ENCODE assay signal across 9 cellular contexts in the genomic region with DNA sequence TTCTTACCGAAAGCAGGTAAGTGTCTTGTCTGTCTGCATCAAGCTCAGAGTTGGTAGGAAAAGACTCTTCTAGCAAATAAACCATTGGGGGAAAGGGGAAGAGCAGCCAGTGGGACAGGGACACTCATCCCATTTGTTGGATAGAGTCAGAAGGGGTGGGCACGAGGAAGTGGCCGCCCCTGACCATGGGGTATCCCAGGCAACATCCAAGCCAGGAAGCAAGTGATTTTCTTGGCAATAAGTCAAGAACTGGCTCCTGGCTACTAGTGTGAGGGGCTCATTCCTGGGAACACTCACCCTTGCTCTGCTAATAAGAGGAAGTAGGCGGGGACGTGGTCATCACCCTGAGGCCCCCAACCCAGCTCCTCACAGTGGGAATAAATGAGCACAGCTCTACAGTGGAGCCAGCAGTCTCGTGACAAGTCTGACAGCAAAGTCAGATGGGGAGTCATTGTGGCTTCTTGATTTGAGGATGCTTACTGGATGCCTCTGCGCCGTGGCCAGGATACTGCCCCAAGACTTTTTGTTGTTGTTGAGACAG. TPM values are rescaled to one million over a fixed set of nuclear protein-coding genes. Genes with fewer than 3 reads are reported as not detected.
DNase-seq lines count a peak whose midpoint lies in the region; TF ChIP-seq lines count a peak whose summit lies in the region.
"Had no signal": no experiment of that assay in that cellular context is flagged by ENCODE, and none has a peak within 500 bp of the region (broad histone marks: within the 10 kb centered on the region; RNA-seq: fewer than 3 reads in every experiment).

No MANE protein-coding gene starts in this region.

- no peak overlapping the region for H2AK5ac ChIP-seq in mesendoderm (ENCODE audit: low read length)

- no peak for TF ChIP-seq CTCF in transverse colon (IDR thresholded peaks at IDR 0.05)

- H3K4me1 ChIP-seq in mesendoderm (ENCODE audit: control insufficient read depth, low read depth, low read length), result peaks cover 12% of the 10 kb centered on the region
- peaks cover 3 to 20% (median 17%) of the 10 kb centered on the region in 4 donors for H3K4me1 ChIP-seq in transverse colon

- DNase-seq in DMS79 treated with DMSO at 0.1 percent for 48 hours (lab: John Stamatoyannopoulos, UW) (peak; percentile 8), DMS79 (lab: John Stamatoyannopoulos, UW) (no peak), dermis microvascular lymphatic vessel endothelial cell (ENCODE audit: low read depth in 2 of 2) (peak; percentile 26 to 59), mesendoderm (peak; percentile 63), transverse colon (no peak)
- no peak for DNase-seq in activated CD4-positive, alpha-beta T cell treated with anti-CD3 and anti-CD28 coated beads for 48 hours
- no peak for DNase-seq in activated T-cell treated with anti-CD3 and anti-CD28 coated beads, Interleukin-2, amount 50 U/mL, for 1 hour
- DNase-seq in activated T-cell treated with anti-CD3 and anti-CD28 coated beads, Interleukin-2, amount 50 U/mL, for 24 hours, result no peak
- DNase-seq: NK-92 treated with Interleukin-12 subunit alpha and Interleukin-12 subunit beta, amount 100 ng/mL, for 24 hours had no signal

- H3K4me3 ChIP-seq in mesendoderm (ENCODE audit: low read length) (no peak overlapping the region), transverse colon (no peak overlapping the region)

- no peak for TF ChIP-seq EP300 in transverse colon (IDR thresholded peaks at IDR 0.05; ENCODE audit: low read depth)

- H3K9ac ChIP-seq in mesendoderm (ENCODE audit: low read length), result peak overlapping the region; percentile 22

- no peaks in the 10 kb centered on the region for H3K4me1 Mint-ChIP-seq in activated T-cell treated with anti-CD3 and anti-CD28 coated beads, Interleukin-2, amount 50 U/mL, for 24 hours (ENCODE audit: low read depth)

- peak overlapping the region; percentile 68 for H3K56ac ChIP-seq in mesendoderm (ENCODE audit: low read length)

- H3K9me3 ChIP-seq in transverse colon, result no peaks in the 10 kb centered on the region

- no peaks in the 10 kb centered on the region for H3K36me3 Mint-ChIP-seq in activated T-cell treated with anti-CD3 and anti-CD28 coated beads, Interleukin-2, amount 50 U/mL, for 24 hours (ENCODE audit: low read depth)

- no peak overlapping the region for H3K4me2 ChIP-seq in mesendoderm (ENCODE audit: low read length)

- H3K4ac ChIP-seq in mesendoderm (ENCODE audit: low read depth, low read length), result no peak overlapping the region

- H4K5ac ChIP-seq in mesendoderm (ENCODE audit: low read length), result no peak overlapping the region

- WGBS in mesendoderm (ENCODE audit: extremely low coverage, insufficient coverage, low lambda C conversion rate), result no CpG with 5 or more reads among the region's 8 CpGs
- 40% methylated on average over 1 to 8 of the region's 8 CpGs for WGBS in transverse colon (ENCODE audit: low coverage in 1 of 2), 2 donors

- intact Hi-C loops in transverse colon (cut with DNase I; ENCODE audit: low total_unique reads), result no loop called here

- no peaks in the 10 kb centered on the region for H3K79me1 ChIP-seq in mesendoderm (ENCODE audit: low read length)

- H3K27me3 ChIP-seq in mesendoderm (ENCODE audit: insufficient read depth, low read length, poor library complexity) (no peaks in the 10 kb centered on the region), transverse colon (no peaks in the 10 kb centered on the region)

- no peak overlapping the region for H2BK15ac ChIP-seq in mesendoderm (replicated peaks; ENCODE audit: low read depth)

- no peak overlapping the region for H4K8ac ChIP-seq in mesendoderm (ENCODE audit: low read depth, low read length)

- H3K27ac Mint-ChIP-seq in activated T-cell treated with anti-CD3 and anti-CD28 coated beads, Interleukin-2, amount 50 U/mL, for 24 hours, result no peak overlapping the region

- H3K18ac ChIP-seq in mesendoderm (ENCODE audit: low read length), result no peak overlapping the region

- no peak overlapping the region for H2BK5ac ChIP-seq in mesendoderm (ENCODE audit: low read length)

- in situ Hi-C loops in transverse colon (cut with MboI; ENCODE audit: low pct_ligation_motif_present in 1 of 4, low pct_unique_long_range_greater_than_20kb in 1 of 4, low sequenced_read_pairs in 3 of 4), result no loop called here

- no peaks in the 10 kb centered on the region for H3K9me3 Mint-ChIP-seq in activated T-cell treated with anti-CD3 and anti-CD28 coated beads, Interleukin-2, amount 50 U/mL, for 24 hours

- no peaks in the 10 kb centered on the region for H3K79me2 ChIP-seq in mesendoderm (ENCODE audit: control insufficient read depth, insufficient read depth, low read length)

- no peak overlapping the region for H2BK120ac ChIP-seq in mesendoderm (ENCODE audit: low read depth, low read length)

- H3K23ac ChIP-seq in mesendoderm (ENCODE audit: low read length), result no peak overlapping the region

- no peak for TF ChIP-seq POLR2A in transverse colon (IDR thresholded peaks at IDR 0.05)

- H3K4me3 Mint-ChIP-seq in activated T-cell treated with anti-CD3 and anti-CD28 coated beads, Interleukin-2, amount 50 U/mL, for 24 hours, result no peak overlapping the region

- H3K27ac ChIP-seq in mesendoderm (ENCODE audit: low read depth, low read length) (no peak overlapping the region), transverse colon (peak overlapping the region; percentile 73 to 93 (median 82))

- H3K36me3 ChIP-seq in mesendoderm (ENCODE audit: control insufficient read depth, insufficient read depth, low read length), result no peaks in the 10 kb centered on the region
- no peaks in the 10 kb centered on the region for H3K36me3 ChIP-seq in transverse colon

- peaks cover 15% of the 10 kb centered on the region for H3K27me3 Mint-ChIP-seq in activated T-cell treated with anti-CD3 and anti-CD28 coated beads, Interleukin-2, amount 50 U/mL, for 24 hours

RNA-seq across cellular contexts. Expression of gene SLC25A18, which starts 6.7 kb away (rescaled TPM):
- total RNA-seq in dermis microvascular lymphatic vessel endothelial cell, result not detected in 2 replicates
- polyA plus RNA-seq in mesendoderm (2013, experiment 1 of 2), result 0.65 TPM
- 0.63 TPM for polyA plus RNA-seq in mesendoderm (2013, experiment 2 of 2)
- 10 to 100 TPM in 1 of 4 donors, 1 to 10 TPM in 2, under 1 TPM in 1; 0.75 to 40.4 (median 1.5) TPM for total RNA-seq in transverse colon

RNA-seq across cellular contexts. Expression of gene ATP6V1E1, which starts 58.5 kb away (rescaled TPM):
- 112 and 140 TPM in 2 replicates for total RNA-seq in dermis microvascular lymphatic vessel endothelial cell
- polyA plus RNA-seq in mesendoderm (2013, experiment 1 of 2), result 99.2 TPM
- 97.1 TPM for polyA plus RNA-seq in mesendoderm (2013, experiment 2 of 2)
- 100 to 1,000 TPM; 103 to 142 (median 107) TPM for total RNA-seq in transverse colon

Comparison
In these comparisons a context has a peak if more than half of its experiments do, and no peak if none do; other contexts are left out.
1. DNase-seq: peak in DMS79 treated with DMSO at 0.1 percent for 48 hours (single experiment), dermis microvascular lymphatic vessel endothelial cell (2 of 2) and mesendoderm (single experiment); none in DMS79 (single experiment), transverse colon (single experiment), activated CD4-positive, alpha-beta T cell treated with anti-CD3 and anti-CD28 coated beads for 48 hours (single experiment), activated T-cell treated with anti-CD3 and anti-CD28 coated beads, Interleukin-2, amount 50 U/mL, for 1 hour (single experiment) and activated T-cell treated with anti-CD3 and anti-CD28 coated beads, Interleukin-2, amount 50 U/mL, for 24 hours (single experiment).